12 cellular contexts compared by ENCODE assay signal in the genomic region with DNA sequence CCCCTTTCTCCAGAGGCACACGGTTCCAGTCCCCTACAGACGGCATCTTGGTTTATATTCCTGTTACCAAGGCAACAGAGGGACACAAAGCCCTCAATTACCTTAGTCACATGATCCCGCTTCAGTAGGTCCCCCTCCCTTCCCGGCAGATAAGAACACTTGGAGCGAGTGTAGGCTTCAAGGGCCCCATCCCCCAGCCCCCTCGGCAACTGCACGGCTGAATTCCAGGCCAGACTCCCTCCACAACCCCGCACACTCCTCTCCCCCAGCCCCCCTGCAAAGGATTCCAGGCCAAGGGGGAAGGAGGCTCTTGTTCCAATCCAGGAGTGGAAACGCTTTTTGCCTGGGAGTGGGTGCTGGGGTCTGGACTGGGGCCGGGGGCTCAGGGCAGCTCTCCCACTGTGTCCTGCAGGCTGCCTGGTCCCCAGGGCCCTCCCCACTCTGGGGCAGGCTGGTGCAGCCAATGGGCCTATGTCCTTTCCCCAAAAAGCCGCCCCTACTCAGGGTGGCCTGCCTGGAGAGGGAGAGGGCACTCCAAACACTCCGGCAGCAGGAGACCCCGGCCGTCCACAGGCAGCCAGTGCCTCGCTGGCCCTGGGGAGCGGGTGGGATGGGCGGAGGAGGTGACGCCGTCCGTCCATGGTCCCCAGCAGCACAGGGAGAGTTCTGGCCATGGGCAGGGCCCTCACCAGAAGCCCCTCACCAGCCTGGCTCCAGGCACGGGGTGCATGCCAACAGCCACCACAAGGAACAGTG.
DNase-seq lines count a peak whose midpoint lies in the region; ATAC-seq and TF ChIP-seq lines count a peak whose summit lies in the region.
"Had no signal": no experiment of that assay in that cellular context is flagged by ENCODE, and none has a peak within 500 bp of the region (broad histone marks: within the 10 kb centered on the region; RNA-seq: fewer than 3 reads in every experiment).

No MANE protein-coding gene starts in this region.

- no peaks in the 10 kb centered on the region for H4K20me1 ChIP-seq in neural cell (ENCODE audit: insufficient read depth)

- peaks cover 14% of the 10 kb centered on the region for H3K79me2 ChIP-seq in neural cell (replicated peaks; ENCODE audit: insufficient read depth, low read length)

- no peak overlapping the region for H3K27ac Mint-ChIP-seq in HFFc6
- H3K27ac Mint-ChIP-seq in T-helper 17 cell = no peak overlapping the region
- no peak overlapping the region for H3K27ac Mint-ChIP-seq in activated CD4-positive, alpha-beta T cell treated with anti-CD3 and anti-CD28 coated beads, Interleukin-2, amount 10 ng/mL, durations not matched to agents 7 days and 5 days
- H3K27ac Mint-ChIP-seq: CD8-positive, alpha-beta T cell; stimulated activated naive CD8-positive, alpha-beta T cell treated with anti-CD3 and anti-CD28 coated beads, Interleukin-15, Interleukin-2, amounts not matched to agents 100 ng/mL and 50 ng/mL, for 24 hours had no signal

- H3K36me3 Mint-ChIP-seq in HFFc6 (ENCODE audit: low read depth) = no peaks in the 10 kb centered on the region
- H3K36me3 Mint-ChIP-seq in T-helper 17 cell (ENCODE audit: low read depth) = no peaks in the 10 kb centered on the region
- peaks cover 4% of the 10 kb centered on the region for H3K36me3 Mint-ChIP-seq in activated CD4-positive, alpha-beta T cell treated with anti-CD3 and anti-CD28 coated beads, Interleukin-2, amount 10 ng/mL, durations not matched to agents 7 days and 5 days (ENCODE audit: low read depth)

- no peak for ATAC-seq in T-helper 17 cell
- ATAC-seq: CD8-positive, alpha-beta T cell had no signal

- TF ChIP-seq RAD21 in neural cell (conservative IDR thresholded peaks at IDR 0.05) = peak; percentile 59

- no peaks in the 10 kb centered on the region for H3F3A ChIP-seq in neural cell (ENCODE audit: insufficient read depth, low read length, poor library complexity, severe bottlenecking)

- H3K36me3 ChIP-seq in neural cell (ENCODE audit: insufficient read depth, low read length) = no peaks in the 10 kb centered on the region

- TF ChIP-seq EP300 in neural cell (conservative IDR thresholded peaks at IDR 0.05; ENCODE audit: poor library complexity, severe bottlenecking) = peak; percentile 89

- no peaks in the 10 kb centered on the region; the same call in 1 of the 2 replicates for H3K4me1 Mint-ChIP-seq in HFFc6 (ENCODE audit: low read depth)
- H3K4me1 Mint-ChIP-seq in T-helper 17 cell = peaks cover 3% of the 10 kb centered on the region
- peaks cover 2% of the 10 kb centered on the region for H3K4me1 Mint-ChIP-seq in activated CD4-positive, alpha-beta T cell treated with anti-CD3 and anti-CD28 coated beads, Interleukin-2, amount 10 ng/mL, durations not matched to agents 7 days and 5 days

- no peaks in the 10 kb centered on the region for H3K9me2 ChIP-seq in neural cell (ENCODE audit: insufficient read depth, low read length)

- H3K9me3 ChIP-seq in neural cell (ENCODE audit: low read length) (no peaks in the 10 kb centered on the region), T-helper 17 cell (ENCODE audit: control insufficient read depth, low read length, poor library complexity, severe bottlenecking) (no peaks in the 10 kb centered on the region)

- H3K4me2 ChIP-seq in neural cell (ENCODE audit: low read length) = peak overlapping the region; percentile 89

- H2AFZ ChIP-seq in neural cell (ENCODE audit: low read depth, low read length) = peak overlapping the region; percentile 40

- peak overlapping the region; percentile 96 for H3K27ac ChIP-seq in neural cell (ENCODE audit: low read length)

- CTCF ChIA-PET in activated CD4-positive, alpha-beta T cell treated with anti-CD3 and anti-CD28 coated beads, Interleukin-2, amount 10 ng/mL, durations not matched to agents 7 days and 5 days (lab: Charles Lee) = interaction anchor here (2.0 kb wide), 1 partner anchor 12 kb away, joined by 13 read pairs; no protein-coding TSS in a partner anchor

- no peak for TF ChIP-seq CTCF in fibroblast of villous mesenchyme (IDR thresholded peaks at IDR 0.05; ENCODE audit: insufficient read depth, low read depth, low read length)
- TF ChIP-seq CTCF in neural cell (IDR thresholded peaks at IDR 0.05; ENCODE audit: poor library complexity, severe bottlenecking) = peak; percentile 18
- no peak for TF ChIP-seq CTCF in HFFc6 (IDR thresholded peaks at IDR 0.05)

- POLR2A ChIA-PET in activated CD4-positive, alpha-beta T cell treated with anti-CD3 and anti-CD28 coated beads, Interleukin-2, amount 10 ng/mL, durations not matched to agents 7 days and 5 days (lab: Charles Lee) = no interaction called here

- peak overlapping the region; percentile 89 for H3K9ac ChIP-seq in neural cell (ENCODE audit: low read length)

- H3K4me3 ChIP-seq in fibroblast of villous mesenchyme (ENCODE audit: low read depth, low read length) (no peak overlapping the region), neural cell (ENCODE audit: low read length) (peak overlapping the region; percentile 80)
- H3K4me3 ChIP-seq: coronary artery had no signal

- H3K27me3 Mint-ChIP-seq in HFFc6 (ENCODE audit: insufficient read depth) = peaks cover 3% of the 10 kb centered on the region
- no peaks in the 10 kb centered on the region for H3K27me3 Mint-ChIP-seq in T-helper 17 cell
- H3K27me3 Mint-ChIP-seq in activated CD4-positive, alpha-beta T cell treated with anti-CD3 and anti-CD28 coated beads, Interleukin-2, amount 10 ng/mL, durations not matched to agents 7 days and 5 days = no peaks in the 10 kb centered on the region
- H3K27me3 Mint-ChIP-seq: stimulated activated naive CD8-positive, alpha-beta T cell treated with anti-CD3 and anti-CD28 coated beads, Interleukin-15, Interleukin-2, amounts not matched to agents 100 ng/mL and 50 ng/mL, for 24 hours had no signal

- H3K9me3 Mint-ChIP-seq in HFFc6 = no peaks in the 10 kb centered on the region
- H3K9me3 Mint-ChIP-seq in activated CD4-positive, alpha-beta T cell treated with anti-CD3 and anti-CD28 coated beads, Interleukin-2, amount 10 ng/mL, durations not matched to agents 7 days and 5 days = no peaks in the 10 kb centered on the region
- H3K9me3 Mint-ChIP-seq: CD8-positive, alpha-beta T cell; stimulated activated naive CD8-positive, alpha-beta T cell treated with anti-CD3 and anti-CD28 coated beads, Interleukin-15, Interleukin-2, amounts not matched to agents 100 ng/mL and 50 ng/mL, for 24 hours had no signal

- peak; percentile 95 for DNase-seq in ELF-1 (ENCODE audit: low read depth, low spot score)
- peak; percentile 47 for DNase-seq in NCI-H2171 (lab: John Stamatoyannopoulos, UW)
- DNase-seq in fibroblast of villous mesenchyme (ENCODE audit: low read depth) = peak; percentile 42
- DNase-seq in HPDE6-E6E7 (ENCODE audit: extremely low spot score) = no peak
- no peak for DNase-seq in HFFc6
- DNase-seq in T-helper 17 cell = no peak
- no peak for DNase-seq in activated CD4-positive, alpha-beta T cell treated with anti-CD3 and anti-CD28 coated beads, Interleukin-2, amount 10 ng/mL, durations not matched to agents 7 days and 5 days
- DNase-seq: CD8-positive, alpha-beta T cell; SIG-M5 had no signal

- H3K27me3 ChIP-seq in neural cell (ENCODE audit: insufficient read depth, low read depth, low read length) = no peaks in the 10 kb centered on the region

- no peak overlapping the region for H3K4me3 Mint-ChIP-seq in HFFc6
- H3K4me3 Mint-ChIP-seq in T-helper 17 cell = no peak overlapping the region
- H3K4me3 Mint-ChIP-seq in activated CD4-positive, alpha-beta T cell treated with anti-CD3 and anti-CD28 coated beads, Interleukin-2, amount 10 ng/mL, durations not matched to agents 7 days and 5 days = no peak overlapping the region
- H3K4me3 Mint-ChIP-seq: CD8-positive, alpha-beta T cell; stimulated activated naive CD8-positive, alpha-beta T cell treated with anti-CD3 and anti-CD28 coated beads, Interleukin-15, Interleukin-2, amounts not matched to agents 100 ng/mL and 50 ng/mL, for 24 hours had no signal

TF ChIP-seq in neural cell, 6 proteins besides CTCF, POLR2A, EP300 and RAD21:
- TF ChIP-seq POLR2AphosphoS5 (IDR thresholded peaks at IDR 0.05) (peak; percentile 67), SMC3 (conservative IDR thresholded peaks at IDR 0.05; ENCODE audit: poor library complexity) (peak; percentile 57), TAF1 (IDR thresholded peaks at IDR 0.05; ENCODE audit: low read depth) (peak; percentile 66), EZH2 (IDR thresholded peaks at IDR 0.05; ENCODE audit: borderline replicate concordance, insufficient read depth, low read length, poor library complexity, severe bottlenecking) (no peak), MXI1 (conservative IDR thresholded peaks at IDR 0.05; ENCODE audit: poor library complexity, severe bottlenecking) (peak; percentile 77)
- TF ChIP-seq, protein P1, sequence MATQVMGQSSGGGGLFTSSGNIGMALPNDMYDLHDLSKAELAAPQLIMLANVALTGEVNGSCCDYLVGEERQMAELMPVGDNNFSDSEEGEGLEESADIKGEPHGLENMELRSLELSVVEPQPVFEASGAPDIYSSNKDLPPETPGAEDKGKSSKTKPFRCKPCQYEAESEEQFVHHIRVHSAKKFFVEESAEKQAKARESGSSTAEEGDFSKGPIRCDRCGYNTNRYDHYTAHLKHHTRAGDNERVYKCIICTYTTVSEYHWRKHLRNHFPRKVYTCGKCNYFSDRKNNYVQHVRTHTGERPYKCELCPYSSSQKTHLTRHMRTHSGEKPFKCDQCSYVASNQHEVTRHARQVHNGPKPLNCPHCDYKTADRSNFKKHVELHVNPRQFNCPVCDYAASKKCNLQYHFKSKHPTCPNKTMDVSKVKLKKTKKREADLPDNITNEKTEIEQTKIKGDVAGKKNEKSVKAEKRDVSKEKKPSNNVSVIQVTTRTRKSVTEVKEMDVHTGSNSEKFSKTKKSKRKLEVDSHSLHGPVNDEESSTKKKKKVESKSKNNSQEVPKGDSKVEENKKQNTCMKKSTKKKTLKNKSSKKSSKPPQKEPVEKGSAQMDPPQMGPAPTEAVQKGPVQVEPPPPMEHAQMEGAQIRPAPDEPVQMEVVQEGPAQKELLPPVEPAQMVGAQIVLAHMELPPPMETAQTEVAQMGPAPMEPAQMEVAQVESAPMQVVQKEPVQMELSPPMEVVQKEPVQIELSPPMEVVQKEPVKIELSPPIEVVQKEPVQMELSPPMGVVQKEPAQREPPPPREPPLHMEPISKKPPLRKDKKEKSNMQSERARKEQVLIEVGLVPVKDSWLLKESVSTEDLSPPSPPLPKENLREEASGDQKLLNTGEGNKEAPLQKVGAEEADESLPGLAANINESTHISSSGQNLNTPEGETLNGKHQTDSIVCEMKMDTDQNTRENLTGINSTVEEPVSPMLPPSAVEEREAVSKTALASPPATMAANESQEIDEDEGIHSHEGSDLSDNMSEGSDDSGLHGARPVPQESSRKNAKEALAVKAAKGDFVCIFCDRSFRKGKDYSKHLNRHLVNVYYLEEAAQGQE (IDR thresholded peaks at IDR 0.05; ENCODE audit: borderline replicate concordance) = no peak

Comparison
In these comparisons a context has a peak if more than half of its experiments do, and no peak if none do; other contexts are left out.
1. DNase-seq: peak in ELF-1 (single experiment), NCI-H2171 (single experiment) and fibroblast of villous mesenchyme (single experiment); none in HPDE6-E6E7 (single experiment), HFFc6 (single experiment), T-helper 17 cell (0 of 3) and activated CD4-positive, alpha-beta T cell treated with anti-CD3 and anti-CD28 coated beads, Interleukin-2, amount 10 ng/mL, durations not matched to agents 7 days and 5 days (single experiment).